15 cellular contexts compared by ENCODE assay signal in genomic region chr17:62955841-62956352, GRCh38. TPM values are rescaled to one million over a fixed set of nuclear protein-coding genes. Genes with fewer than 3 reads are reported as not detected.
DNase-seq lines count a peak whose midpoint lies in the region; ATAC-seq and TF ChIP-seq lines count a peak whose summit lies in the region.
"Had no signal": no experiment of that assay in that cellular context is flagged by ENCODE, and none has a peak within 500 bp of the region (broad histone marks: within the 10 kb centered on the region; RNA-seq: fewer than 3 reads in every experiment).

No MANE protein-coding gene starts in this region.

- no peak overlapping the region for H3K4me3 ChIP-seq in LNCaP clone FGC (ENCODE audit: low read depth, low read length)
- no peak overlapping the region for H3K4me3 ChIP-seq in RWPE2 (ENCODE audit: severe bottlenecking)
- H3K4me3 ChIP-seq: GM23248, HAP-1 had no signal

- intact Hi-C loops in CD4-positive, alpha-beta T cell (cut with DNase I, micrococcal nuclease), result no loop called here

- no peaks in the 10 kb centered on the region for H3K36me3 Mint-ChIP-seq in CD4-positive, alpha-beta T cell (ENCODE audit: low read depth)
- H3K36me3 Mint-ChIP-seq: CD4-positive, alpha-beta memory T cell had no signal

- H3K36me3 ChIP-seq in RWPE2 (ENCODE audit: low read depth), result no peaks in the 10 kb centered on the region
- H3K36me3 ChIP-seq: BE2C, HAP-1 had no signal

- H3K4me1 Mint-ChIP-seq in CD4-positive, alpha-beta T cell (ENCODE audit: low read depth), result no peaks in the 10 kb centered on the region
- H3K4me1 Mint-ChIP-seq: CD4-positive, alpha-beta memory T cell had no signal

- TF ChIP-seq CTCF in LNCaP clone FGC (IDR thresholded peaks at IDR 0.05; ENCODE audit: control insufficient read depth, extremely low read depth, insufficient read depth) (no peak), RWPE2 (IDR thresholded peaks at IDR 0.05; ENCODE audit: poor library complexity, severe bottlenecking) (no peak)
- TF ChIP-seq CTCF in CD4-positive, alpha-beta T cell (IDR thresholded peaks at IDR 0.05), result no peak

- H3K27me3 Mint-ChIP-seq in CD4-positive, alpha-beta T cell, result peaks cover 10% of the 10 kb centered on the region

- peaks cover 6% of the 10 kb centered on the region for H3K4me1 ChIP-seq in RWPE2 (ENCODE audit: insufficient read depth, poor library complexity, severe bottlenecking)
- H3K4me1 ChIP-seq: BE2C, HAP-1 had no signal

- DNase-seq in LNCaP clone FGC (ENCODE audit: low read depth) (peak; percentile 46), RWPE2 (ENCODE audit: low spot score) (no peak), iris pigment epithelial cell (ENCODE audit: low read depth) (peak; percentile 41), hepatic stellate cell (ENCODE audit: low spot score) (no peak)
- DNase-seq in CD4-positive, alpha-beta T cell, result no peak
- DNase-seq: ACHN; BE2C; C1 segment of cervical spinal cord; CD4-positive, alpha-beta memory T cell; DMS153; DMS79; GDM1; GM23248 had no signal

- no peaks in the 10 kb centered on the region for H3K9me3 Mint-ChIP-seq in CD4-positive, alpha-beta T cell
- H3K9me3 Mint-ChIP-seq: CD4-positive, alpha-beta memory T cell had no signal

- ATAC-seq in RWPE2 (ENCODE audit: low read depth) (peak; percentile 35; the same call in 1 of the 3 replicates), HG03378 (IDR thresholded peaks at IDR 0.05; ENCODE audit: unreplicated experiment) (no peak)
- ATAC-seq in CD4-positive, alpha-beta T cell (ENCODE audit: poor library complexity), result no peak

- no peak overlapping the region for H3K27ac ChIP-seq in RWPE2 (ENCODE audit: poor library complexity, severe bottlenecking)
- H3K27ac ChIP-seq in CD4-positive, alpha-beta T cell (ENCODE audit: low read depth, low read length), result no peak overlapping the region
- H3K27ac ChIP-seq: GM23248 had no signal

- H3K4me3 Mint-ChIP-seq in CD4-positive, alpha-beta T cell, result no peak overlapping the region
- H3K4me3 Mint-ChIP-seq: CD4-positive, alpha-beta memory T cell had no signal

- no peaks in the 10 kb centered on the region for H3K27me3 ChIP-seq in RWPE2 (ENCODE audit: insufficient read depth, poor library complexity, severe bottlenecking)
- H3K27me3 ChIP-seq in CD4-positive, alpha-beta T cell (ENCODE audit: control insufficient read depth, insufficient read depth, low read length), result no peaks in the 10 kb centered on the region
- H3K27me3 ChIP-seq: BE2C had no signal

- H3K9me3 ChIP-seq in RWPE2 (ENCODE audit: severe bottlenecking), result no peaks in the 10 kb centered on the region
- no peaks in the 10 kb centered on the region for H3K9me3 ChIP-seq in CD4-positive, alpha-beta T cell (ENCODE audit: control insufficient read depth, low read length)
- H3K9me3 ChIP-seq: BE2C, HAP-1 had no signal

- CTCF ChIA-PET in CD4-positive, alpha-beta T cell (lab: Charles Lee), result no interaction called here

- POLR2A ChIA-PET in CD4-positive, alpha-beta T cell (lab: Charles Lee), result no interaction called here

- no peak overlapping the region for H3K27ac Mint-ChIP-seq in CD4-positive, alpha-beta T cell
- H3K27ac Mint-ChIP-seq: CD4-positive, alpha-beta memory T cell had no signal

RNA-seq across cellular contexts. Expression of gene TANC2, which starts 10.1 kb away (rescaled TPM):
- total RNA-seq in CD4-positive, alpha-beta T cell, result 10 to 100 TPM; 29.1 to 33.7 TPM

Comparison
In these comparisons a context has a peak if more than half of its experiments do, and no peak if none do; other contexts are left out.
1. DNase-seq: peak in LNCaP clone FGC (single experiment) and iris pigment epithelial cell (single experiment); none in RWPE2 (single experiment), hepatic stellate cell (single experiment) and CD4-positive, alpha-beta T cell (0 of 10).